In the genomic region with DNA sequence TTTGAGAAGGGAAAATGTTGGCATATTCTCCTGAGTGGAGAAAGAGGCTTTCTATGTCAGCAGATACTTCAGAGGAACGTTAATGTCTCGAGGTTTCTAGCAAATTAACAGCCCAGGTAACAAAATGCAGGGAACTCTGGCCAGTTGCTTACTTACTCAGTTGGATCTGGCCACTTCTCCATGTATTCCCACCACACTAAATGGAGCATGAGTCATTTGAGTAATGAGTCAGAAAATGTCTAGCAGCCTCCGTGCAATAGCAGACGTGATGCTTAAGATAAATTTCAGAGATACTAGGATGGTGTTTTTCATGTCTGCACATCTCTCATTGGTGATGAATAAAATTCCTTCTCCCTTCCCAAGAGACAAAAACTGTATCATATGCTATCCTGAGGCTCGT, we compare ENCODE assay signal across 13 cellular contexts.
A peak's percentile ranks its signal among the peaks of the same experiment; 100 is the strongest.
DNase-seq lines count a peak whose midpoint lies in the region; ATAC-seq, FAIRE-seq and TF ChIP-seq lines count a peak whose summit lies in the region.
"Had no signal": no experiment of that assay in that cellular context is flagged by ENCODE, and none has a peak within 500 bp of the region (broad histone marks: within the 10 kb centered on the region; RNA-seq: fewer than 3 reads in every experiment).

No MANE protein-coding gene starts in this region.

- no peak for TF ChIP-seq CTCF in HFFc6 (IDR thresholded peaks at IDR 0.05)
- no peak for TF ChIP-seq CTCF in bronchial epithelial cell (IDR thresholded peaks at IDR 0.05; ENCODE audit: insufficient read depth, low read length, severe bottlenecking)
- TF ChIP-seq CTCF in lung (IDR thresholded peaks at IDR 0.05; ENCODE audit: control extremely low read depth, extremely low read depth) = no peak
- TF ChIP-seq CTCF in natural killer cell (IDR thresholded peaks at IDR 0.05) = no peak

- H3K36me3 ChIP-seq in bronchial epithelial cell (ENCODE audit: control insufficient read depth, insufficient read depth, low read length) (no peaks in the 10 kb centered on the region), lung (ENCODE audit: control insufficient read depth in 2 of 2, insufficient read depth in 2 of 2, low read length in 2 of 2) (no peaks in the 10 kb centered on the region)

- H3K27ac Mint-ChIP-seq in HFFc6 (peak overlapping the region; percentile 47; the same call in 1 of the 2 replicates), natural killer cell (no peak overlapping the region)

- H3K9me3 ChIP-seq in lung (ENCODE audit: control insufficient read depth in 2 of 2, insufficient read depth in 1 of 2, low read length in 1 of 2) = no peaks in the 10 kb centered on the region

- H3K27me3 ChIP-seq in bronchial epithelial cell (ENCODE audit: control insufficient read depth, insufficient read depth, low read length) (peaks cover 3% of the 10 kb centered on the region), lung (ENCODE audit: control insufficient read depth, insufficient read depth) (no peaks in the 10 kb centered on the region)

- H3K4me3 ChIP-seq in bronchial epithelial cell (ENCODE audit: low read depth, low read length) (no peak overlapping the region), lung (no peak overlapping the region)
- H3K4me3 ChIP-seq: skin epidermis had no signal

- H3K36me3 Mint-ChIP-seq in HFFc6 (ENCODE audit: low read depth) (no peaks in the 10 kb centered on the region), natural killer cell (no peaks in the 10 kb centered on the region)

- peaks cover 35% of the 10 kb centered on the region for H3K4me1 Mint-ChIP-seq in HFFc6 (ENCODE audit: low read depth)
- H3K4me1 Mint-ChIP-seq in natural killer cell = no peaks in the 10 kb centered on the region

- no peak for FAIRE-seq in bronchial epithelial cell (lab: Jason Lieb, UNC)
- FAIRE-seq: colon, D721Med had no signal

- H3K4me3 Mint-ChIP-seq in HFFc6 = no peak overlapping the region
- H3K4me3 Mint-ChIP-seq in natural killer cell = no peak overlapping the region

- DNase-seq in AG20443 (ENCODE audit: low spot score) (peak; percentile 81), HFFc6 (peak; percentile 88), bronchial epithelial cell (ENCODE audit: low read depth) (peak; percentile 94), lung (ENCODE audit: low spot score) (no peak), natural killer cell (no peak), NCI-H187 treated with DMSO at 0.1 percent for 48 hours (lab: John Stamatoyannopoulos, UW) (no peak), pons (ENCODE audit: low spot score) (no peak)
- DNase-seq: activated CD4-positive, alpha-beta T cell treated with anti-CD3 and anti-CD28 coated beads for 48 hours; stimulated activated CD8-positive, alpha-beta memory T cell treated with anti-CD3 and anti-CD28 coated beads, Interleukin-4, amount 100 ng/mL, for 48 hours had no signal

- ATAC-seq in lung (ENCODE audit: insufficient read depth, low FRiP score) = peak; percentile 19
- no peak for ATAC-seq in natural killer cell
- ATAC-seq in GM21423 (IDR thresholded peaks at IDR 0.05; ENCODE audit: unreplicated experiment) = no peak

- WGBS in lung, 2 donors = 63 to 84% methylated on average over 5 of the region's 5 CpGs

- H3K27me3 Mint-ChIP-seq in HFFc6 (ENCODE audit: insufficient read depth) = no peaks in the 10 kb centered on the region; the same call in 1 of the 2 replicates
- peaks cover 4 to 19% of the 10 kb centered on the region in 2 donors for H3K27me3 Mint-ChIP-seq in natural killer cell (ENCODE audit: low read depth in 2 of 2)

- peaks cover 0 to 2% of the 10 kb centered on the region in 2 donors for H3K4me1 ChIP-seq in lung (ENCODE audit: control insufficient read depth in 2 of 2, insufficient read depth in 2 of 2, low read length in 2 of 2)

- H3K9me3 Mint-ChIP-seq in HFFc6 = no peaks in the 10 kb centered on the region; the same call in 1 of the 2 replicates
- H3K9me3 Mint-ChIP-seq in natural killer cell = no peaks in the 10 kb centered on the region

- intact Hi-C loops in natural killer cell (cut with micrococcal nuclease) = no loop called here

- no peak overlapping the region for H3K27ac ChIP-seq in lung (ENCODE audit: low read depth in 1 of 2, low read length in 1 of 2)
- H3K27ac ChIP-seq: skin epidermis had no signal

Comparison
In these comparisons a context has a peak if more than half of its experiments do, and no peak if none do; other contexts are left out.
1. DNase-seq: peak in AG20443 (single experiment), HFFc6 (single experiment) and bronchial epithelial cell (single experiment); none in lung (single experiment), natural killer cell (single experiment), NCI-H187 treated with DMSO at 0.1 percent for 48 hours (single experiment) and pons (single experiment).